In the genomic region with DNA sequence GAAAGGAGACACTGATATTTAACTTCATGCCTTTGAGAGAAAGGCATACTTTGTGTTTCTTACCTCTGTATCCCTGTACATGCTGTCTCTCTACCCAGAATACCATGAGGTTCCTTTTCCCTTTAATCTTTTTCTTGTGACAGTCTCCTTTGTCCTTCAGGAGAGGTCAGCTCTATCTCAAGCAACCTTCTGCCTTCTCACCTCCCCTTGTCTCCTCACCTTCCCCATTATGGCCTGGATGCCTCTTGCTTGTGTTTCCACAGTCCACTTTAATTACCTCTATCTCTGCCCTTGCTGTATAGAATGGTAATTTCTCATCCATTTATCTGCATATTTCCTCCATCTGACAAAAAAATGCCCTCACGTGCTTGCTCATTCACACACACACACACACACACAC, we compare ENCODE assay signal across 11 cellular contexts. TPM values are rescaled to one million over a fixed set of nuclear protein-coding genes. Genes with fewer than 3 reads are reported as not detected.
DNase-seq lines count a peak whose midpoint lies in the region; ATAC-seq and TF ChIP-seq lines count a peak whose summit lies in the region.
"Had no signal": no experiment of that assay in that cellular context is flagged by ENCODE, and none has a peak within 500 bp of the region (broad histone marks: within the 10 kb centered on the region; RNA-seq: fewer than 3 reads in every experiment).

No MANE protein-coding gene starts in this region.

- no TSS peak for BruUV-seq in Calu3 (replicated peaks; lab: Mats Ljungman, UMichigan)

- no peaks in the 10 kb centered on the region for H3K9me3 Mint-ChIP-seq in activated naive CD4-positive, alpha-beta T cell treated with anti-CD3 and anti-CD28 coated beads, Interleukin-2, amount 10 ng/mL, durations not matched to agents 7 days and 5 days
- H3K9me3 Mint-ChIP-seq in Calu3 (ENCODE audit: low read depth, unreplicated experiment), result no peaks in the 10 kb centered on the region

- peaks cover 90% of the 10 kb centered on the region for H3K4me1 Mint-ChIP-seq in activated naive CD4-positive, alpha-beta T cell treated with anti-CD3 and anti-CD28 coated beads, Interleukin-2, amount 10 ng/mL, durations not matched to agents 7 days and 5 days
- H3K4me1 Mint-ChIP-seq in T-helper 17 cell (peaks cover 47% of the 10 kb centered on the region), Calu3 (ENCODE audit: low read depth, unreplicated experiment) (peaks cover 33% of the 10 kb centered on the region)

- no peak for TF ChIP-seq EP300 in gastroesophageal sphincter (IDR thresholded peaks at IDR 0.05)

- peak overlapping the region in 3 of 4 donors; percentile 55 to 71 (median 63) for H3K27ac ChIP-seq in gastroesophageal sphincter
- H3K27ac ChIP-seq in thyroid gland, result peak overlapping the region; percentile 62 to 88 (median 73)

- TF ChIP-seq POLR2A in gastroesophageal sphincter (IDR thresholded peaks at IDR 0.05) (no peak), thyroid gland (IDR thresholded peaks at IDR 0.05) (no peak)

- ATAC-seq in T-helper 17 cell (no peak), gastroesophageal sphincter (no peak)

- 14 to 25% methylated on average over 1 of the region's 1 CpG for WGBS in gastroesophageal sphincter (ENCODE audit: low coverage in 1 of 2), 2 donors
- WGBS in thyroid gland, 2 donors, result 65 to 78% methylated on average over 1 of the region's 1 CpG

- H3K9me3 ChIP-seq in T-helper 17 cell (ENCODE audit: control insufficient read depth, low read length, poor library complexity, severe bottlenecking), result no peaks in the 10 kb centered on the region
- no peaks in the 10 kb centered on the region for H3K9me3 ChIP-seq in gastroesophageal sphincter
- no peaks in the 10 kb centered on the region for H3K9me3 ChIP-seq in thyroid gland

- peak overlapping the region; percentile 97 for H3K27ac Mint-ChIP-seq in activated naive CD4-positive, alpha-beta T cell treated with anti-CD3 and anti-CD28 coated beads, Interleukin-2, amount 10 ng/mL, durations not matched to agents 7 days and 5 days
- H3K27ac Mint-ChIP-seq in T-helper 17 cell (peak overlapping the region; percentile 98), Calu3 (ENCODE audit: unreplicated experiment) (no peak overlapping the region)

- H3K4me3 ChIP-seq in gastroesophageal sphincter (no peak overlapping the region), thyroid gland (replicated peaks in 1 of 3) (no peak overlapping the region)

- peaks cover 0 to 93% (median 22%) of the 10 kb centered on the region in 3 donors for H3K4me1 ChIP-seq in gastroesophageal sphincter
- H3K4me1 ChIP-seq in thyroid gland, result peaks cover 29 to 79% of the 10 kb centered on the region in 2 donors

- DNase-seq in activated naive CD4-positive, alpha-beta T cell treated with anti-CD3 and anti-CD28 coated beads, Interleukin-2, amount 10 ng/mL, durations not matched to agents 7 days and 5 days, result no peak
- DNase-seq in activated naive CD4-positive, alpha-beta T cell (lab: John Stamatoyannopoulos, UW), result no peak
- no peak for DNase-seq in T-helper 17 cell
- no peak for DNase-seq in thyroid gland
- no peak for DNase-seq in GDM1 (lab: John Stamatoyannopoulos, UW)
- DNase-seq in Calu3, result no peak
- no peak for DNase-seq in COLO829 (ENCODE audit: low spot score)
- DNase-seq: midbrain, NCI-H2029 treated with DMSO at 0.1 percent for 48 hours, RPMI8226 had no signal

- H3K27me3 ChIP-seq in gastroesophageal sphincter, result no peaks in the 10 kb centered on the region
- H3K27me3 ChIP-seq in thyroid gland, result no peaks in the 10 kb centered on the region

- peaks cover 44% of the 10 kb centered on the region for H3K36me3 Mint-ChIP-seq in activated naive CD4-positive, alpha-beta T cell treated with anti-CD3 and anti-CD28 coated beads, Interleukin-2, amount 10 ng/mL, durations not matched to agents 7 days and 5 days
- H3K36me3 Mint-ChIP-seq in T-helper 17 cell (ENCODE audit: low read depth) (peaks cover 3% of the 10 kb centered on the region), Calu3 (ENCODE audit: insufficient read depth, unreplicated experiment) (no peaks in the 10 kb centered on the region)

- no peak for TF ChIP-seq CTCF in gastroesophageal sphincter (IDR thresholded peaks at IDR 0.05)
- no peak for TF ChIP-seq CTCF in thyroid gland (IDR thresholded peaks at IDR 0.05)
- no peak for TF ChIP-seq CTCF in Calu3 (IDR thresholded peaks at IDR 0.05; ENCODE audit: unreplicated experiment)

- H3K36me3 ChIP-seq in gastroesophageal sphincter (no peaks in the 10 kb centered on the region), thyroid gland (no peaks in the 10 kb centered on the region)

- intact Hi-C loops in thyroid gland (cut with DNase I) (no loop called here), Calu3 (cut with micrococcal nuclease; ENCODE audit: unreplicated experiment) (no loop called here)

- no peaks in the 10 kb centered on the region for H3K27me3 Mint-ChIP-seq in activated naive CD4-positive, alpha-beta T cell treated with anti-CD3 and anti-CD28 coated beads, Interleukin-2, amount 10 ng/mL, durations not matched to agents 7 days and 5 days
- H3K27me3 Mint-ChIP-seq in T-helper 17 cell (no peaks in the 10 kb centered on the region), Calu3 (ENCODE audit: unreplicated experiment) (no peaks in the 10 kb centered on the region)

- peak overlapping the region; percentile 73 for H3K4me3 Mint-ChIP-seq in activated naive CD4-positive, alpha-beta T cell treated with anti-CD3 and anti-CD28 coated beads, Interleukin-2, amount 10 ng/mL, durations not matched to agents 7 days and 5 days
- H3K4me3 Mint-ChIP-seq in T-helper 17 cell (peak overlapping the region; percentile 83), Calu3 (ENCODE audit: low read depth, unreplicated experiment) (no peak overlapping the region)

- CTCF ChIA-PET in activated naive CD4-positive, alpha-beta T cell treated with anti-CD3 and anti-CD28 coated beads, Interleukin-2, amount 10 ng/mL, durations not matched to agents 7 days and 5 days (lab: Charles Lee), result interaction anchor here (1.8 kb wide), 1 partner anchor 11 kb away, joined by 4 read pairs; no protein-coding TSS in a partner anchor
- CTCF ChIA-PET in Calu3 (lab: Charles Lee), result interaction anchor here (0.6 to 0.8 kb wide), 2 partner anchors 63 to 288 kb away, joined by 3 to 5 read pairs; no protein-coding TSS in a partner anchor

RNA-seq across cellular contexts. Expression of gene MSN, which starts 28.4 kb away (rescaled TPM):
- total RNA-seq in T-helper 17 cell (100 to 1,000 TPM; 344 to 390 TPM), gastroesophageal sphincter (100 to 1,000 TPM; 191 to 355 (median 269) TPM), thyroid gland (100 to 1,000 TPM; 204 to 318 (median 259) TPM), Calu3 (2022) (101 and 129 TPM in 2 replicates)
